8 cellular contexts compared by ENCODE assay signal in genomic region chr3:48188266-48189201, GRCh38. TPM values are rescaled to one million over a fixed set of nuclear protein-coding genes. Genes with fewer than 3 reads are reported as not detected.
DNase-seq lines count a peak whose midpoint lies in the region; ATAC-seq and TF ChIP-seq lines count a peak whose summit lies in the region.

Gene CDC25A (minus strand): TSS chr3:48188417. CDS start chr3:48187947, 470 bp downstream.

- ATAC-seq in HG03196 (IDR thresholded peaks at IDR 0.05; ENCODE audit: unreplicated experiment) (peak; percentile 88), activated B cell treated with CpG ODN at 0.5 μM for 24 hours (ENCODE audit: low read depth) (peak; percentile 99)

- CTCF ChIA-PET in activated B cell treated with CpG ODN at 0.5 μM for 24 hours (lab: Charles Lee) = no interaction called here

- peak within 1 kb of the TSS; percentile 80 for H3K27ac Mint-ChIP-seq in activated B cell treated with CpG ODN at 0.5 μM for 24 hours
- H3K27ac Mint-ChIP-seq in immature natural killer cell = peak within 1 kb of the TSS; percentile 50 to 82 (median 68)

- intact Hi-C loops in activated B cell treated with CpG ODN at 0.5 μM for 24 hours (cut with micrococcal nuclease) = loop anchor here (1.0 to 5.0 kb wide), 3 partner anchors 53 to 979 kb away; partner anchors contain the start of genes CCDC71 and ZNF589

- peaks cover 13% of the 10 kb centered on the region for H3K4me1 Mint-ChIP-seq in activated B cell treated with CpG ODN at 0.5 μM for 24 hours
- H3K4me1 Mint-ChIP-seq in immature natural killer cell = peaks cover 14 to 22% of the 10 kb centered on the region in 2 donors

- H3K27me3 Mint-ChIP-seq in activated B cell treated with CpG ODN at 0.5 μM for 24 hours = peaks cover 9% of the 10 kb centered on the region
- peaks cover 2 to 9% (median 3%) of the 10 kb centered on the region in 3 donors for H3K27me3 Mint-ChIP-seq in immature natural killer cell (ENCODE audit: low read depth in 3 of 3)

- in situ Hi-C loops in GM18951 (cut with MboI; ENCODE audit: low sequenced_read_pairs, unreplicated experiment) = no loop called here

- no peak for TF ChIP-seq CTCF in activated B cell treated with CpG ODN at 0.5 μM for 24 hours (IDR thresholded peaks at IDR 0.05)

- peak; percentile 82 for TF ChIP-seq POLR2A in GM18951 (IDR thresholded peaks at IDR 0.05; ENCODE audit: extremely low read depth, insufficient read depth, insufficient read length)

- no peaks in the 10 kb centered on the region for H3K9me3 Mint-ChIP-seq in activated B cell treated with CpG ODN at 0.5 μM for 24 hours
- H3K9me3 Mint-ChIP-seq in immature natural killer cell = no peaks in the 10 kb centered on the region

- H3K4me3 Mint-ChIP-seq in activated B cell treated with CpG ODN at 0.5 μM for 24 hours (peak within 1 kb of the TSS; percentile 88), immature natural killer cell (peak within 1 kb of the TSS; percentile 93 to 96 (median 93))

- DNase-seq in AG08395 (ENCODE audit: low spot score) (peak; percentile 99), NCI-H345 (lab: John Stamatoyannopoulos, UW) (peak; percentile 97), activated B cell treated with CpG ODN at 0.5 μM for 24 hours (peak; percentile 79), immature natural killer cell (peak; percentile 91 to 94 (median 92)), smooth muscle cell of the brain vasculature (ENCODE audit: low read depth, low spot score) (peak; percentile 96)
- DNase-seq in central memory CD4-positive, alpha-beta T cell = peak; percentile 92

- H3K36me3 Mint-ChIP-seq in activated B cell treated with CpG ODN at 0.5 μM for 24 hours (ENCODE audit: low read depth) (no peaks in the 10 kb centered on the region), immature natural killer cell (no peaks in the 10 kb centered on the region)

- POLR2A ChIA-PET in activated B cell treated with CpG ODN at 0.5 μM for 24 hours (lab: Charles Lee) = interaction anchor here (0.6 to 1.8 kb wide), 10 partner anchors 52 to 1145 kb away, joined by 3 to 13 read pairs (median 3); partner anchors contain the start of genes ATRIP and ZNF589

RNA-seq across cellular contexts. Expression of gene CDC25A, which starts in this region (rescaled TPM):
- 1.7 and 1.8 TPM in 2 replicates for total RNA-seq in activated B cell treated with CpG ODN at 0.5 μM for 24 hours
- polyA plus RNA-seq in immature natural killer cell = under 1 TPM in 2 of 3 donors, not detected in 1; 0.16 to 0.20 TPM

Comparison
In these comparisons a context has a peak if more than half of its experiments do, and no peak if none do; other contexts are left out.
1. Peak in every context shown above with its lines: DNase-seq and ATAC-seq.
2. Peak in DNase-seq in immature natural killer cell; RNA of the gene not detected or under 1 TPM.